ENCODE assay signal across 8 cellular contexts in genomic region chr15:41969851-41970431, GRCh38. TPM values are rescaled to one million over a fixed set of nuclear protein-coding genes. Genes with fewer than 3 reads are reported as not detected.
A peak's percentile ranks its signal among the peaks of the same experiment; 100 is the strongest.
DNase-seq lines count a peak whose midpoint lies in the region; ATAC-seq, FAIRE-seq and TF ChIP-seq lines count a peak whose summit lies in the region.

No MANE protein-coding gene starts in this region.

- BruUV-seq in endothelial cell of umbilical vein (replicated peaks; lab: Mats Ljungman, UMichigan) = TSS peak; percentile 8

- POLR2A ChIA-PET in endothelial cell of umbilical vein (lab: Charles Lee) = interaction anchor here (0.8 to 1.4 kb wide), 2 partner anchors 13 to 35 kb away, joined by 3 read pairs; no protein-coding TSS in a partner anchor

- H3K4me1 Mint-ChIP-seq in T-helper 1 cell treated with Interleukin-12 subunit alpha and Interleukin-12 subunit beta and Interleukin-4 antibody, amounts not matched to agents 30 μg/mL and 1 μg/mL, for 36 hours (ENCODE audit: low read depth) = peaks cover 58% of the 10 kb centered on the region

- dilution Hi-C loops in endothelial cell of umbilical vein (cut with MboI; ENCODE audit: extremely low pct_ligation_motif_present, low sequenced_read_pairs) = no loop called here

- peak overlapping the region; percentile 88 for H3K4me3 Mint-ChIP-seq in T-helper 1 cell treated with Interleukin-12 subunit alpha and Interleukin-12 subunit beta and Interleukin-4 antibody, amounts not matched to agents 30 μg/mL and 1 μg/mL, for 36 hours

- H3K9me3 Mint-ChIP-seq in T-helper 1 cell treated with Interleukin-12 subunit alpha and Interleukin-12 subunit beta and Interleukin-4 antibody, amounts not matched to agents 30 μg/mL and 1 μg/mL, for 36 hours = no peaks in the 10 kb centered on the region

- intact Hi-C loops in endothelial cell of umbilical vein (cut with micrococcal nuclease) = loop anchor here (5.0 kb wide), 2 partner anchors 87 to 198 kb away; partner anchors contain the start of gene MAPKBP1

- H3K4me1 ChIP-seq in endothelial cell of umbilical vein (ENCODE audit: control insufficient read depth, extremely low read depth, insufficient read depth, low read length) = peaks cover 47% of the 10 kb centered on the region
- H3K4me1 ChIP-seq in skeletal muscle tissue (ENCODE audit: control insufficient read depth in 3 of 3, insufficient read depth in 3 of 3, low read length in 3 of 3) = peaks cover 15 to 40% (median 35%) of the 10 kb centered on the region in 3 donors

- H3K27me3 Mint-ChIP-seq in T-helper 1 cell treated with Interleukin-12 subunit alpha and Interleukin-12 subunit beta and Interleukin-4 antibody, amounts not matched to agents 30 μg/mL and 1 μg/mL, for 36 hours (ENCODE audit: low read depth) = peaks cover 5% of the 10 kb centered on the region

- H2AFZ ChIP-seq in endothelial cell of umbilical vein (ENCODE audit: low read depth, low read length) = no peak overlapping the region

- DNase-seq in GM19238 (ENCODE audit: insufficient read length, low spot score) (peak; percentile 50), endothelial cell of umbilical vein (ENCODE audit: low read depth, low spot score) (peak; percentile 41), NCI-H1105 treated with DMSO at 0.1 percent for 48 hours (lab: John Stamatoyannopoulos, UW) (no peak), NCI-H2171 (lab: John Stamatoyannopoulos, UW) (no peak), SIG-M5 treated with dmso at 0.1 percent for 504 hours (lab: John Stamatoyannopoulos, UW; ENCODE audit: unreplicated experiment) (no peak)

- peak overlapping the region; percentile 78 for H3K9ac ChIP-seq in endothelial cell of umbilical vein (replicated peaks; ENCODE audit: extremely low read depth, insufficient read depth, low read length)
- H3K9ac ChIP-seq in skeletal muscle tissue (ENCODE audit: low read depth in 1 of 3, low read length in 3 of 3) = no peak overlapping the region

- peak overlapping the region; percentile 87 for H3K27ac Mint-ChIP-seq in T-helper 1 cell treated with Interleukin-12 subunit alpha and Interleukin-12 subunit beta and Interleukin-4 antibody, amounts not matched to agents 30 μg/mL and 1 μg/mL, for 36 hours

- H3K9me3 ChIP-seq in endothelial cell of umbilical vein (replicated peaks; ENCODE audit: control insufficient read depth, insufficient read depth, low read length) (no peaks in the 10 kb centered on the region), skeletal muscle tissue (ENCODE audit: control insufficient read depth in 3 of 3, low read length in 3 of 3) (no peaks in the 10 kb centered on the region)

- CTCF ChIA-PET in endothelial cell of umbilical vein (lab: Charles Lee) = interaction anchor here (1.2 to 7.1 kb wide), 13 partner anchors 9 to 115 kb away, joined by 3 to 44 read pairs (median 4); no protein-coding TSS in a partner anchor

- TF ChIP-seq POLR2A in endothelial cell of umbilical vein (IDR thresholded peaks at IDR 0.05; ENCODE audit: low read depth, low read length) = no peak

- H3K27ac ChIP-seq in endothelial cell of umbilical vein (ENCODE audit: insufficient read depth, low read depth, low read length) (peak overlapping the region; percentile 69), skeletal muscle tissue (ENCODE audit: low read depth, low read length) (peak overlapping the region; percentile 61)

- peak overlapping the region; percentile 84 to 100 (median 97) for H3K4me3 ChIP-seq in endothelial cell of umbilical vein (replicated peaks in 1 of 3; ENCODE audit: insufficient read depth in 1 of 3, low read depth in 1 of 3, low read length in 3 of 3)
- peak overlapping the region in 2 of 3 donors; percentile 41 to 90 for H3K4me3 ChIP-seq in skeletal muscle tissue (ENCODE audit: low read length in 3 of 3)

- peaks cover 74% of the 10 kb centered on the region for H3K79me2 ChIP-seq in endothelial cell of umbilical vein (ENCODE audit: control insufficient read depth, insufficient read depth, low read length)

- ATAC-seq in GM18867 (IDR thresholded peaks at IDR 0.05; ENCODE audit: unreplicated experiment) = no peak

- H3K36me3 ChIP-seq in endothelial cell of umbilical vein (ENCODE audit: control insufficient read depth in 2 of 2, extremely low read depth in 1 of 2, insufficient read depth in 2 of 2, low read length in 2 of 2) = peaks cover 0 to 5% of the 10 kb centered on the region in 2 experiments
- no peaks in the 10 kb centered on the region for H3K36me3 ChIP-seq in skeletal muscle tissue (ENCODE audit: control insufficient read depth in 3 of 3, insufficient read depth in 3 of 3, low read length in 3 of 3)

- peak; percentile 26 for FAIRE-seq in endothelial cell of umbilical vein (lab: Jason Lieb, UNC)

- no peaks in the 10 kb centered on the region for H3K9me1 ChIP-seq in endothelial cell of umbilical vein (replicated peaks; ENCODE audit: control insufficient read depth, extremely low read depth, insufficient read depth, low read length)

- H3K36me3 Mint-ChIP-seq in T-helper 1 cell treated with Interleukin-12 subunit alpha and Interleukin-12 subunit beta and Interleukin-4 antibody, amounts not matched to agents 30 μg/mL and 1 μg/mL, for 36 hours (ENCODE audit: low read depth) = peaks cover 19% of the 10 kb centered on the region

- no peak for TF ChIP-seq CTCF in endothelial cell of umbilical vein (IDR thresholded peaks at IDR 0.05; ENCODE audit: extremely low read depth in 1 of 2, insufficient read depth in 1 of 2, low read depth in 1 of 2, low read length in 2 of 2)

- peak overlapping the region; percentile 77 for H3K4me2 ChIP-seq in endothelial cell of umbilical vein (ENCODE audit: insufficient read depth, low read length)

- H3K27me3 ChIP-seq in endothelial cell of umbilical vein (ENCODE audit: control insufficient read depth in 2 of 2, insufficient read depth in 2 of 2, low read length in 2 of 2) (no peaks in the 10 kb centered on the region), skeletal muscle tissue (ENCODE audit: control insufficient read depth in 3 of 3, insufficient read depth in 3 of 3, low read length in 3 of 3) (no peaks in the 10 kb centered on the region)

- no peaks in the 10 kb centered on the region for H4K20me1 ChIP-seq in endothelial cell of umbilical vein (replicated peaks; ENCODE audit: control insufficient read depth, extremely low read depth, insufficient read depth, low read length)

TF ChIP-seq in endothelial cell of umbilical vein, 7 proteins besides CTCF, POLR2A, EP300 and RAD21:
- TF ChIP-seq GATA2 (IDR thresholded peaks at IDR 0.05; ENCODE audit: insufficient read depth, insufficient read length, low read depth, low read length) (peak; percentile 95), FOS (IDR thresholded peaks at IDR 0.05; ENCODE audit: borderline replicate concordance, insufficient read depth, low read length) (no peak), EZH2 (IDR thresholded peaks at IDR 0.05; ENCODE audit: borderline replicate concordance, low read depth, low read length, severe bottlenecking) (no peak), JUN (IDR thresholded peaks at IDR 0.05; ENCODE audit: borderline replicate concordance, insufficient read depth, insufficient read length, low read depth) (no peak), MAX (IDR thresholded peaks at IDR 0.05; ENCODE audit: insufficient read depth, insufficient read length) (no peak), MYC (IDR thresholded peaks at IDR 0.05; ENCODE audit: low read depth, low read length) (no peak), POLR2AphosphoS5 (IDR thresholded peaks at IDR 0.05; ENCODE audit: insufficient read depth, low read depth, low read length) (peak; percentile 16)

RNA-seq across cellular contexts. Expression of gene EHD4, which starts 2.4 kb away (rescaled TPM):
- total RNA-seq in endothelial cell of umbilical vein = 126 and 128 TPM in 2 replicates
- 96.7 and 99.1 TPM in 2 replicates for polyA plus RNA-seq in endothelial cell of umbilical vein
- polyA plus RNA-seq in endothelial cell of umbilical vein (2011; cell fraction: cytosol; rRNA removed) = 88.4 and 97.4 TPM in 2 replicates
- 100 and 105 TPM in 2 replicates for polyA plus RNA-seq in endothelial cell of umbilical vein (2011; cell fraction: nucleus; rRNA removed)
- 39.8 and 70.3 TPM in 2 replicates for polyA plus RNA-seq in endothelial cell of umbilical vein (2012)
- polyA minus RNA-seq in endothelial cell of umbilical vein = 157 and 160 TPM in 2 replicates
- 11.4 TPM for polyA minus RNA-seq in endothelial cell of umbilical vein (2011; cell fraction: cytosol; rRNA and poly(A)+ RNA removed)
- polyA minus RNA-seq in endothelial cell of umbilical vein (2011; cell fraction: nucleus; rRNA and poly(A)+ RNA removed) = 113 and 127 TPM in 2 replicates
- 24.0 TPM for total RNA-seq in skeletal muscle tissue

RNA-seq across cellular contexts. Expression of gene PLA2G4E, which starts 50.9 kb away (rescaled TPM):
- total RNA-seq in endothelial cell of umbilical vein = not detected in 2 replicates
- polyA plus RNA-seq in endothelial cell of umbilical vein = not detected in 2 replicates
- polyA plus RNA-seq in endothelial cell of umbilical vein (2011; cell fraction: cytosol; rRNA removed) = not detected in 2 replicates
- not detected in 2 replicates for polyA plus RNA-seq in endothelial cell of umbilical vein (2011; cell fraction: nucleus; rRNA removed)
- not detected in 2 replicates for polyA plus RNA-seq in endothelial cell of umbilical vein (2012)
- polyA minus RNA-seq in endothelial cell of umbilical vein = not detected in 2 replicates
- polyA minus RNA-seq in endothelial cell of umbilical vein (2011; cell fraction: cytosol; rRNA and poly(A)+ RNA removed) = not detected
- polyA minus RNA-seq in endothelial cell of umbilical vein (2011; cell fraction: nucleus; rRNA and poly(A)+ RNA removed) = not detected in 2 replicates
- 0.52 TPM for total RNA-seq in skeletal muscle tissue

Comparison
In these comparisons a context has a peak if more than half of its experiments do, and no peak if none do; other contexts are left out.
1. DNase-seq: peak in GM19238 (single experiment) and endothelial cell of umbilical vein (single experiment); none in NCI-H1105 treated with DMSO at 0.1 percent for 48 hours (single experiment), NCI-H2171 (single experiment) and SIG-M5 treated with dmso at 0.1 percent for 504 hours (single experiment).